Comparison of ENCODE assay signal across 11 cellular contexts in the genomic region with DNA sequence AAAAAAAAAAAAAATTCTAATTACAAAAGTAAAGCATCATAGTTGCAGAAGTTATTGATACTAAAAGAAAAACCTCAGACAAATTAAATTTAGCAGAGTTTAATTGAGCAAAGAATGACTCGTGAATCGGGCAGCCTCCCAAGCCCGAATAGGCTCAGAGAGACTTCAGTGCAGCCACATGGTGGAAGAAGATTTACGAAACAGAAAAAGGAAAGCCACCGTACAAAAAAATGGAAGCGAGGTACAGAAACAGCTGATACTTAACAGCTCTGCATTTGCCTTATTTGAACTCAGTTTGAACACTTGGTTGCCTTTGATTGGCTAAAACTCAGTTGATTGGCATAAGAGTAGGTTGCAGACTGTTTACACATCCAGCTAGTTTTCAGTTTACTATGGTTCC. TPM values are rescaled to one million over a fixed set of nuclear protein-coding genes. Genes with fewer than 3 reads are reported as not detected.
DNase-seq lines count a peak whose midpoint lies in the region; ATAC-seq, FAIRE-seq and TF ChIP-seq lines count a peak whose summit lies in the region.
"Had no signal": no experiment of that assay in that cellular context is flagged by ENCODE, and none has a peak within 500 bp of the region (broad histone marks: within the 10 kb centered on the region; RNA-seq: fewer than 3 reads in every experiment).

No MANE protein-coding gene starts in this region.

- no peaks in the 10 kb centered on the region for H3K36me3 Mint-ChIP-seq in chondrocyte (ENCODE audit: low read depth)

- no peaks in the 10 kb centered on the region for H3K9me3 Mint-ChIP-seq in chondrocyte (ENCODE audit: low read depth)

- H3K4me2 ChIP-seq in SU-DHL-6 (ENCODE audit: low read depth, low read length, poor library complexity, severe bottlenecking), result peak overlapping the region; percentile 71

- TF ChIP-seq CTCF in SU-DHL-6 (IDR thresholded peaks at IDR 0.05; ENCODE audit: insufficient read depth, low read length, poor library complexity, severe bottlenecking), result no peak
- no peak for TF ChIP-seq CTCF in right atrium auricular region (IDR thresholded peaks at IDR 0.05)
- no peak for TF ChIP-seq CTCF in D721Med (IDR thresholded peaks at IDR 0.05; ENCODE audit: insufficient read depth, missing control alignments)
- TF ChIP-seq CTCF in chondrocyte (IDR thresholded peaks at IDR 0.05), result no peak

- H2AFZ ChIP-seq in SU-DHL-6 (ENCODE audit: low read depth, low read length, severe bottlenecking), result no peak overlapping the region

- H3K36me3 ChIP-seq in SU-DHL-6 (ENCODE audit: low read length) (peaks cover 15% of the 10 kb centered on the region), right atrium auricular region (no peaks in the 10 kb centered on the region)
- H3K36me3 ChIP-seq: pancreas had no signal

- H4K20me1 ChIP-seq in SU-DHL-6 (ENCODE audit: low read depth, low read length), result no peaks in the 10 kb centered on the region

- FAIRE-seq in D721Med (lab: Jason Lieb, UNC), result no peak
- FAIRE-seq: pancreas had no signal

- DNase-seq in kidney tubule cell (ENCODE audit: low spot score) (peak; percentile 30), right atrium auricular region (ENCODE audit: low spot score) (no peak), CD1c-positive myeloid dendritic cell (ENCODE audit: extremely low spot score) (no peak), D721Med (ENCODE audit: insufficient read length, low spot score) (no peak), chondrocyte (ENCODE audit: low spot score) (no peak)
- DNase-seq: NCI-H2171, pancreas had no signal

- peak overlapping the region; percentile 67 for H3K9ac ChIP-seq in SU-DHL-6 (ENCODE audit: low read length)

- ATAC-seq in GM21619 (IDR thresholded peaks at IDR 0.05; ENCODE audit: unreplicated experiment), result peak; percentile 29
- ATAC-seq: pancreas, SK-N-SH treated with all-trans-retinoic acid at 6 μM for 48 hours had no signal

- H3K4me1 ChIP-seq in right atrium auricular region, result no peaks in the 10 kb centered on the region
- H3K4me1 ChIP-seq: pancreas had no signal

- H3K4me3 ChIP-seq in GM08714 (ENCODE audit: low read length), result peak overlapping the region; percentile 52; the same call in 1 of the 2 replicates
- peak overlapping the region; percentile 36 for H3K4me3 ChIP-seq in SU-DHL-6 (ENCODE audit: insufficient read depth, low read length, poor library complexity, severe bottlenecking)
- H3K4me3 ChIP-seq in right atrium auricular region, result no peak overlapping the region
- H3K4me3 ChIP-seq: pancreas had no signal

- no peak overlapping the region for H3K4me3 Mint-ChIP-seq in chondrocyte (ENCODE audit: unreplicated experiment)

- peaks cover 73% of the 10 kb centered on the region for H3F3A ChIP-seq in SU-DHL-6 (ENCODE audit: insufficient read depth)

- H3K27me3 ChIP-seq in SU-DHL-6 (ENCODE audit: low read length), result no peaks in the 10 kb centered on the region
- H3K27me3 ChIP-seq in right atrium auricular region, result no peaks in the 10 kb centered on the region
- H3K27me3 ChIP-seq: pancreas had no signal

- H3K4me1 Mint-ChIP-seq in chondrocyte (ENCODE audit: low read depth), result peaks cover 10% of the 10 kb centered on the region

- H3K27ac ChIP-seq in SU-DHL-6 (ENCODE audit: low read depth, low read length), result peak overlapping the region; percentile 98
- H3K27ac ChIP-seq in right atrium auricular region, result no peak overlapping the region
- H3K27ac ChIP-seq: pancreas had no signal

- H3K27ac Mint-ChIP-seq in chondrocyte (ENCODE audit: unreplicated experiment), result no peak overlapping the region

- H3K9me2 ChIP-seq in SU-DHL-6 (replicated peaks; ENCODE audit: insufficient read depth, low read length), result no peaks in the 10 kb centered on the region

- peaks cover 2% of the 10 kb centered on the region for H3K27me3 Mint-ChIP-seq in chondrocyte (ENCODE audit: low read depth)

- no peaks in the 10 kb centered on the region for H3K9me3 ChIP-seq in SU-DHL-6 (ENCODE audit: insufficient read depth, low read length)
- no peaks in the 10 kb centered on the region for H3K9me3 ChIP-seq in right atrium auricular region
- H3K9me3 ChIP-seq: pancreas had no signal

- H3K79me2 ChIP-seq in SU-DHL-6 (ENCODE audit: insufficient read depth, low read length), result peaks cover 82% of the 10 kb centered on the region

RNA-seq across cellular contexts. Expression of a gene that starts 12.9 kb away (rescaled TPM):
- total RNA-seq in right atrium auricular region, result 1 to 10 TPM; 2.2 to 5.3 TPM
- total RNA-seq in chondrocyte, result 1.6 to 2.5 TPM (median 2.4 TPM) in 3 replicates

RNA-seq across cellular contexts. Expression of a gene that starts 54.2 kb away (rescaled TPM):
- total RNA-seq in right atrium auricular region, result 10 to 100 TPM; 12.1 to 17.9 TPM
- total RNA-seq in chondrocyte, result 26.5 to 31.7 TPM (median 27.5 TPM) in 3 replicates

Comparison
In these comparisons a context has a peak if more than half of its experiments do, and no peak if none do; other contexts are left out.
1. H3K4me3 ChIP-seq: peak in GM08714 (single experiment) and SU-DHL-6 (single experiment); none in right atrium auricular region (0 of 2).